18 cellular contexts compared by ENCODE assay signal in the genomic region with DNA sequence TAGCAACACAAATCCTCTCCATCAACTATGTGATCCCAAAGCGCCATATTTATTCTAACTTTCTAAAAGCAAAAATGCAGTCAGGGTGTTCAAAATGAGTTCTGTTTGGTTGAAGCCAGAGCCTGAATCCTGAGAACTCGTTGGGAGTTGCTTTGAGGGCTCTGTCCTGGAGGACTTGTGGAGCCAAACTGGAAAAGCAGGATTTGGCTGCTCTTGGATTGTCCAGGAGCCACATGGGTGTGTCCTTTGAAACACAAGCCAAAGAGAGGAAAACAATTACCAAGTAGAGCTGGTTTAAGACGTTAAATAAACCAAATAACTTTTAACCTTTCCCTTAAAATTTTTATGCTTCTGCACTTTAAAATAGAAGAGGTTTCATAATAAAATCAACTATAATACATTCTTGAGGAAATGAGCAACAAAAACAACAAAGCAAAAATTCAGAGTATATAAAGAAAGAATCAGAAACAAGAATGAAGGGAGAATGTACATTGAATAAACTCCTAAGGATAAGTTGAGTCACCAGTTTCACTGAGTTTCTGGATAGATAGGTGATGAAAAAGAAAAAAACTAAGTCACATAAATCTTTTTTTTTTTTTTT. TPM values are rescaled to one million over a fixed set of nuclear protein-coding genes. Genes with fewer than 3 reads are reported as not detected.
DNase-seq lines count a peak whose midpoint lies in the region; ATAC-seq and TF ChIP-seq lines count a peak whose summit lies in the region.
"Had no signal": no experiment of that assay in that cellular context is flagged by ENCODE, and none has a peak within 500 bp of the region (broad histone marks: within the 10 kb centered on the region; RNA-seq: fewer than 3 reads in every experiment).

No MANE protein-coding gene starts in this region.

- no peak overlapping the region for H3K4me3 ChIP-seq in vagina

- H3K27ac ChIP-seq in vagina: peak overlapping the region; percentile 13

- H3K27me3 ChIP-seq in vagina: no peaks in the 10 kb centered on the region

- in situ Hi-C loops in T47D (cut with HindIII; ENCODE audit: low pct_unique_long_range_greater_than_20kb, low sequenced_read_pairs): no loop called here

- peaks cover 7% of the 10 kb centered on the region for H3K4me1 ChIP-seq in vagina

- TF ChIP-seq POLR2A in vagina (IDR thresholded peaks at IDR 0.05): no peak

- TF ChIP-seq CTCF in vagina (IDR thresholded peaks at IDR 0.05): no peak

- peak; percentile 21 for DNase-seq in NCI-H345 (lab: John Stamatoyannopoulos, UW)
- DNase-seq in NCI-H345 treated with DMSO at 0.1 percent for 48 hours (lab: John Stamatoyannopoulos, UW; ENCODE audit: unreplicated experiment): no peak
- peak; percentile 30 to 96 for DNase-seq in T47D (ENCODE audit: low read depth in 1 of 2, low spot score in 1 of 2)
- peak; percentile 40 for DNase-seq in left kidney (ENCODE audit: low read depth, low spot score)
- no peak for DNase-seq in vagina (ENCODE audit: extremely low spot score in 2 of 2)
- DNase-seq in NCI-H2196 (lab: John Stamatoyannopoulos, UW; ENCODE audit: unreplicated experiment): no peak
- DNase-seq in T1000 (lab: John Stamatoyannopoulos, UW): no peak
- DNase-seq: activated CD4-positive, alpha-beta memory T cell treated with anti-CD3 and anti-CD28 coated beads, Interleukin-2, amount 10 ng/mL, durations not matched to agents 7 days and 5 days; activated gamma-delta T cell treated with Interleukin-2 at 50 U/mL for 16 hours; DMS 273 treated with DMSO at 0.1 percent for 48 hours; NCI-H146; OCI-M1 had no signal

- ATAC-seq in HG02840 (IDR thresholded peaks at IDR 0.05; ENCODE audit: low FRiP score, unreplicated experiment): no peak
- ATAC-seq: HepG2 had no signal

- H3K36me3 ChIP-seq in vagina: no peaks in the 10 kb centered on the region

- intact Hi-C loops in vagina (cut with DNase I): no loop called here

- H3K9me3 ChIP-seq in vagina: no peaks in the 10 kb centered on the region

RNA-seq across cellular contexts. Expression of gene C5orf46, which starts 13.5 kb away (rescaled TPM):
- not detected for total RNA-seq in vagina
- total RNA-seq: A673; activated CD4-positive, alpha-beta memory T cell treated with anti-CD3 and anti-CD28 coated beads, Interleukin-2, amount 10 ng/mL, durations not matched to agents 7 days and 5 days; HepG2; myocyte; T-helper 2 cell treated with Interferon-gamma antibody and Interleukin-4, amounts not matched to agents 100 ng/mL and 5 ng/mL, for 36 hours; temporal lobe had no signal

RNA-seq across cellular contexts. Expression of gene SCGB3A2, which starts 14.3 kb away (rescaled TPM):
- not detected for total RNA-seq in vagina
- total RNA-seq: A673; activated CD4-positive, alpha-beta memory T cell treated with anti-CD3 and anti-CD28 coated beads, Interleukin-2, amount 10 ng/mL, durations not matched to agents 7 days and 5 days; HepG2; myocyte; T-helper 2 cell treated with Interferon-gamma antibody and Interleukin-4, amounts not matched to agents 100 ng/mL and 5 ng/mL, for 36 hours; temporal lobe had no signal

Comparison
In these comparisons a context has a peak if more than half of its experiments do, and no peak if none do; other contexts are left out.
1. DNase-seq: peak in NCI-H345 (single experiment), T47D (2 of 2) and left kidney (single experiment); none in NCI-H345 treated with DMSO at 0.1 percent for 48 hours (single experiment), vagina (0 of 2), NCI-H2196 (single experiment) and T1000 (single experiment).